15 cellular contexts compared by ENCODE assay signal in genomic region chr3:137767146-137768020, GRCh38. TPM values are rescaled to one million over a fixed set of nuclear protein-coding genes. Genes with fewer than 3 reads are reported as not detected.
DNase-seq lines count a peak whose midpoint lies in the region; ATAC-seq and TF ChIP-seq lines count a peak whose summit lies in the region.
"Had no signal": no experiment of that assay in that cellular context is flagged by ENCODE, and none has a peak within 500 bp of the region (broad histone marks: within the 10 kb centered on the region; RNA-seq: fewer than 3 reads in every experiment).

No MANE protein-coding gene starts in this region.

- intact Hi-C loops in right cardiac atrium (cut with DNase I) (no loop called here), Right ventricle myocardium superior (cut with DNase I) (no loop called here), esophagus squamous epithelium (cut with DNase I) (no loop called here), left lung (cut with DNase I) (no loop called here)

- TF ChIP-seq POLR2A in esophagus squamous epithelium (IDR thresholded peaks at IDR 0.05): no peak

- in situ Hi-C loops in ACHN (cut with HindIII; ENCODE audit: low pct_ligation_motif_present, low pct_unique_long_range_greater_than_20kb, low sequenced_read_pairs): no loop called here

- peaks cover 44% of the 10 kb centered on the region for H3K4me1 Mint-ChIP-seq in neural crest cell

- no peak for TF ChIP-seq CTCF in esophagus squamous epithelium (IDR thresholded peaks at IDR 0.05)
- TF ChIP-seq CTCF in neural crest cell (conservative IDR thresholded peaks at IDR 0.05): no peak
- TF ChIP-seq CTCF in left lung (IDR thresholded peaks at IDR 0.05): no peak

- H3K9me3 ChIP-seq in right cardiac atrium (ENCODE audit: control insufficient read depth, low read length): no peaks in the 10 kb centered on the region
- H3K9me3 ChIP-seq in esophagus squamous epithelium: no peaks in the 10 kb centered on the region
- no peaks in the 10 kb centered on the region for H3K9me3 ChIP-seq in left lung

- H3K36me3 ChIP-seq in esophagus squamous epithelium (no peaks in the 10 kb centered on the region), left lung (no peaks in the 10 kb centered on the region)

- ATAC-seq in right cardiac atrium: no peak
- no peak for ATAC-seq in Right ventricle myocardium superior (ENCODE audit: poor library complexity)
- no peak for ATAC-seq in left lung
- no peak for ATAC-seq in HG03354 (IDR thresholded peaks at IDR 0.05; ENCODE audit: poor library complexity, severe bottlenecking, unreplicated experiment)

- H3K27me3 ChIP-seq in right cardiac atrium (ENCODE audit: control insufficient read depth, insufficient read depth) (peaks cover 5% of the 10 kb centered on the region), esophagus squamous epithelium (peaks cover 48 to 100% (median 66%) of the 10 kb centered on the region in 4 donors), left lung (peaks cover 100% of the 10 kb centered on the region in 2 donors)

- no peak overlapping the region for H3K27ac ChIP-seq in right cardiac atrium (ENCODE audit: low read length)
- H3K27ac ChIP-seq in esophagus squamous epithelium: no peak overlapping the region
- no peak overlapping the region for H3K27ac ChIP-seq in left lung
- H3K27ac ChIP-seq: C4-2B had no signal

- no peaks in the 10 kb centered on the region for H3K9me3 Mint-ChIP-seq in neural crest cell
- H3K9me3 Mint-ChIP-seq: activated naive CD4-positive, alpha-beta T cell treated with anti-CD3 and anti-CD28 coated beads, Interleukin-2, amount 10 ng/mL, durations not matched to agents 7 days and 5 days had no signal

- no peaks in the 10 kb centered on the region for H3K36me3 Mint-ChIP-seq in neural crest cell (ENCODE audit: low read depth)

- no peak overlapping the region for H3K27ac Mint-ChIP-seq in neural crest cell (ENCODE audit: unreplicated experiment)
- H3K27ac Mint-ChIP-seq: activated naive CD4-positive, alpha-beta T cell treated with anti-CD3 and anti-CD28 coated beads, Interleukin-2, amount 10 ng/mL, durations not matched to agents 7 days and 5 days had no signal

- DNase-seq in right cardiac atrium: no peak
- DNase-seq in Right ventricle myocardium superior: no peak
- DNase-seq in esophagus squamous epithelium (lab: John Stamatoyannopoulos, UW): no peak
- peak; percentile 20 for DNase-seq in neural crest cell (ENCODE audit: low read depth, low spot score)
- no peak for DNase-seq in left lung
- DNase-seq in ACHN: no peak
- DNase-seq in activated CD4-positive, alpha-beta T cell treated with anti-CD3 and anti-CD28 coated beads, Interleukin-2, amount 50 U/mL, for 1 hour: no peak
- DNase-seq: activated CD4-positive, alpha-beta T cell treated with anti-CD3 and anti-CD28 coated beads for 1 hour; activated naive CD4-positive, alpha-beta T cell treated with anti-CD3 and anti-CD28 coated beads, Interleukin-2, amount 10 ng/mL, durations not matched to agents 7 days and 5 days; NCI-H1930; RPMI8226; stimulated activated CD8-positive, alpha-beta memory T cell treated with anti-CD3 and anti-CD28 coated beads, Interleukin-4, amount 100 ng/mL, for 48 hours had no signal

- H3K4me3 ChIP-seq in right cardiac atrium (ENCODE audit: low read length) (peak overlapping the region; percentile 31), esophagus squamous epithelium (peak overlapping the region; percentile 10 to 61 (median 43)), left lung (peak overlapping the region in 1 of 2 donors; percentile 28)

- H3K4me3 Mint-ChIP-seq in neural crest cell: peak overlapping the region; percentile 75
- H3K4me3 Mint-ChIP-seq: activated naive CD4-positive, alpha-beta T cell treated with anti-CD3 and anti-CD28 coated beads, Interleukin-2, amount 10 ng/mL, durations not matched to agents 7 days and 5 days had no signal

- H3K4me1 ChIP-seq in right cardiac atrium (ENCODE audit: control insufficient read depth, insufficient read depth, low read length): peaks cover 7% of the 10 kb centered on the region
- H3K4me1 ChIP-seq in esophagus squamous epithelium: peaks cover 39 to 90% (median 47%) of the 10 kb centered on the region in 3 donors
- peaks cover 20 to 36% of the 10 kb centered on the region in 2 donors for H3K4me1 ChIP-seq in left lung

- H3K27me3 Mint-ChIP-seq in neural crest cell (ENCODE audit: low read depth): peaks cover 100% of the 10 kb centered on the region

- 1% methylated on average over 36 of the region's 36 CpGs for WGBS in right cardiac atrium
- WGBS in esophagus squamous epithelium, 2 donors: 7 to 11% methylated on average over 29 to 33 of the region's 36 CpGs

RNA-seq across cellular contexts. Expression of gene SOX14, which starts 3.3 kb away (rescaled TPM):
- not detected for total RNA-seq in right cardiac atrium
- not detected for polyA plus RNA-seq in right cardiac atrium
- not detected for total RNA-seq in Right ventricle myocardium superior
- total RNA-seq in esophagus squamous epithelium: not detected
- total RNA-seq in neural crest cell: 0.18 and 0.37 TPM in 2 replicates
- total RNA-seq in left lung: not detected
- polyA plus RNA-seq: small intestine had no signal
